ENCODE assay signal across 8 cellular contexts in genomic region chr4:76950052-76950845, GRCh38. TPM values are rescaled to one million over a fixed set of nuclear protein-coding genes. Genes with fewer than 3 reads are reported as not detected.
DNase-seq lines count a peak whose midpoint lies in the region; TF ChIP-seq lines count a peak whose summit lies in the region.

No MANE protein-coding gene starts in this region.

- H3K27me3 ChIP-seq in WERI-Rb-1 (ENCODE audit: insufficient read depth, low read depth, severe bottlenecking) (no peaks in the 10 kb centered on the region), breast epithelium (no peaks in the 10 kb centered on the region), smooth muscle cell (ENCODE audit: low read depth) (no peaks in the 10 kb centered on the region)

- TF ChIP-seq POLR2A in breast epithelium (IDR thresholded peaks at IDR 0.05): no peak

- H3K9ac ChIP-seq in smooth muscle cell (ENCODE audit: low read depth): peak overlapping the region; percentile 89

- peaks cover 47% of the 10 kb centered on the region for H4K20me1 ChIP-seq in smooth muscle cell (ENCODE audit: low read depth)

- H3K36me3 ChIP-seq in WERI-Rb-1 (no peaks in the 10 kb centered on the region), breast epithelium (no peaks in the 10 kb centered on the region), smooth muscle cell (ENCODE audit: low read depth) (no peaks in the 10 kb centered on the region)

- no peak for TF ChIP-seq CTCF in GM20000 (IDR thresholded peaks at IDR 0.05; ENCODE audit: extremely low read depth, missing control alignments)
- no peak for TF ChIP-seq CTCF in WERI-Rb-1 (IDR thresholded peaks at IDR 0.05; ENCODE audit: low read depth, low read length)
- no peak for TF ChIP-seq CTCF in breast epithelium (IDR thresholded peaks at IDR 0.05)
- TF ChIP-seq CTCF in smooth muscle cell (IDR thresholded peaks at IDR 0.05; ENCODE audit: borderline replicate concordance, insufficient read depth, poor library complexity, severe bottlenecking): no peak

- no peaks in the 10 kb centered on the region for H3F3A ChIP-seq in smooth muscle cell (ENCODE audit: low read depth)

- H3K9me3 ChIP-seq in WERI-Rb-1 (ENCODE audit: severe bottlenecking): no peaks in the 10 kb centered on the region
- no peaks in the 10 kb centered on the region for H3K9me3 ChIP-seq in breast epithelium
- H3K9me3 ChIP-seq in smooth muscle cell (replicated peaks; ENCODE audit: low read depth): no peaks in the 10 kb centered on the region

- peaks cover 73% of the 10 kb centered on the region for H3K79me2 ChIP-seq in smooth muscle cell (ENCODE audit: low read depth)

- DNase-seq in COR-L47 (lab: John Stamatoyannopoulos, UW): peak; percentile 43
- peak; percentile 61 for DNase-seq in GM20000 (ENCODE audit: low spot score)
- peak in 56 of 76 experiments; percentile 1 to 73 (median 34) for DNase-seq in HUDEP-2 (lab: John Stamatoyannopoulos, UW; ENCODE audit: unreplicated experiment in 76 of 76)
- peak; percentile 54 for DNase-seq in WERI-Rb-1
- peak in 1 of 2 donors; percentile 24 for DNase-seq in breast epithelium (ENCODE audit: low spot score in 2 of 2)
- DNase-seq in iPS-NIHi7 (ENCODE audit: extremely low spot score): peak; percentile 29
- DNase-seq in smooth muscle cell (lab: John Stamatoyannopoulos, UW; ENCODE audit: unreplicated experiment): peak; percentile 26
- no peak for DNase-seq in NCI-H2029 treated with DMSO at 0.1 percent for 48 hours (lab: John Stamatoyannopoulos, UW)

- intact Hi-C loops in breast epithelium (cut with DNase I; ENCODE audit: low total_unique reads): no loop called here

- H3K27ac ChIP-seq in WERI-Rb-1 (peak overlapping the region; percentile 70), breast epithelium (peak overlapping the region; percentile 88 to 89), smooth muscle cell (ENCODE audit: low read depth) (peak overlapping the region; percentile 89)

- peak overlapping the region; percentile 89 for H3K4me2 ChIP-seq in smooth muscle cell

- WGBS in smooth muscle cell (ENCODE audit: low lambda C conversion rate): 1% methylated on average over 53 of the region's 64 CpGs

- H3K4me3 ChIP-seq in WERI-Rb-1 (ENCODE audit: low read depth, low read length) (peak overlapping the region; percentile 89), breast epithelium (peak overlapping the region; percentile 74 to 90 (median 85)), smooth muscle cell (peak overlapping the region; percentile 97)

- peak overlapping the region; percentile 62 for H2AFZ ChIP-seq in smooth muscle cell (ENCODE audit: low read depth)

- no peaks in the 10 kb centered on the region for H3K4me1 ChIP-seq in breast epithelium
- H3K4me1 ChIP-seq in smooth muscle cell (ENCODE audit: low read depth): peaks cover 43% of the 10 kb centered on the region

RNA-seq across cellular contexts. Expression of gene SEPTIN11, which starts 0.7 kb away (rescaled TPM):
- 100 to 1,000 TPM in 2 of 3 donors, 10 to 100 TPM in 1; 78.6 to 362 (median 329) TPM for total RNA-seq in breast epithelium
- 244 and 285 TPM in 2 replicates for total RNA-seq in smooth muscle cell
- polyA plus RNA-seq in smooth muscle cell: 144 and 157 TPM in 2 replicates

RNA-seq across cellular contexts. Expression of gene SOWAHB, which starts 52.3 kb away (rescaled TPM):
- total RNA-seq in breast epithelium (1 to 10 TPM in 2 of 3 donors, not detected in 1; 2.9 to 5.3 TPM), smooth muscle cell (4.6 and 8.7 TPM in 2 replicates)
- polyA plus RNA-seq in smooth muscle cell: 0.81 and 6.8 TPM in 2 replicates
